14 cellular contexts compared by ENCODE assay signal in genomic region chr16:5738586-5738985, GRCh38.
"Had no signal": no experiment of that assay in that cellular context is flagged by ENCODE, and none has a peak within 500 bp of the region (broad histone marks: within the 10 kb centered on the region; RNA-seq: fewer than 3 reads in every experiment).

No MANE protein-coding gene starts in this region.

- DNase-seq: activated B cell treated with CpG ODN at 0.5 μM for 24 hours; activated CD4-positive, alpha-beta T cell treated with anti-CD3 and anti-CD28 coated beads, Interleukin-2, amount 10 ng/mL, durations not matched to agents 24 days and 14 days; activated CD8-positive, alpha-beta memory T cell treated with anti-CD3 and anti-CD28 coated beads, Interleukin-2, amount 50 U/mL, for 4 hours; activated CD8-positive, alpha-beta T cell treated with anti-CD3 and anti-CD28 coated beads, Interleukin-2, amount 10 ng/mL, durations not matched to agents 7 days and 5 days; activated effector memory CD4-positive, alpha-beta T cell treated with anti-CD3 and anti-CD28 coated beads, Interleukin-2, amount 50 U/mL, for 16 hours; activated T-cell treated with anti-CD3 and anti-CD28 coated beads, Interleukin-2, amount 50 U/mL, for 48 hours; caudate nucleus; erythroblast; kidney; naive thymus-derived CD4-positive, alpha-beta T cell; ovary had no signal

- ATAC-seq: activated CD8-positive, alpha-beta T cell treated with anti-CD3 and anti-CD28 coated beads, Interleukin-2, amount 10 ng/mL, durations not matched to agents 7 days and 5 days; activated naive CD4-positive, alpha-beta T cell treated with anti-CD3 and anti-CD28 coated beads, Interleukin-2, amount 50 U/mL, for 72 hours; gastroesophageal sphincter; naive thymus-derived CD4-positive, alpha-beta T cell; stimulated activated effector memory CD8-positive, alpha-beta T cell treated with anti-CD3 and anti-CD28 coated beads, Interleukin-12 subunit alpha, Interleukin-12 subunit beta, amount 100 ng/mL, for 72 hours had no signal

- H3K36me3 Mint-ChIP-seq: naive thymus-derived CD4-positive, alpha-beta T cell; stimulated activated effector memory CD8-positive, alpha-beta T cell treated with anti-CD3 and anti-CD28 coated beads, Interleukin-12 subunit alpha, Interleukin-12 subunit beta, amount 100 ng/mL, for 72 hours had no signal

- H3K4me3 Mint-ChIP-seq: activated B cell treated with CpG ODN at 0.5 μM for 24 hours; activated CD4-positive, alpha-beta T cell treated with anti-CD3 and anti-CD28 coated beads, Interleukin-2, amount 10 ng/mL, durations not matched to agents 24 days and 14 days; activated CD8-positive, alpha-beta T cell treated with anti-CD3 and anti-CD28 coated beads, Interleukin-2, amount 10 ng/mL, durations not matched to agents 7 days and 5 days; naive thymus-derived CD4-positive, alpha-beta T cell; stimulated activated effector memory CD8-positive, alpha-beta T cell treated with anti-CD3 and anti-CD28 coated beads, Interleukin-12 subunit alpha, Interleukin-12 subunit beta, amount 100 ng/mL, for 72 hours had no signal

- H3K27ac Mint-ChIP-seq: activated B cell treated with CpG ODN at 0.5 μM for 24 hours; activated CD4-positive, alpha-beta T cell treated with anti-CD3 and anti-CD28 coated beads, Interleukin-2, amount 10 ng/mL, durations not matched to agents 24 days and 14 days; activated CD8-positive, alpha-beta T cell treated with anti-CD3 and anti-CD28 coated beads, Interleukin-2, amount 10 ng/mL, durations not matched to agents 7 days and 5 days; activated naive CD4-positive, alpha-beta T cell treated with anti-CD3 and anti-CD28 coated beads, Interleukin-2, amount 50 U/mL, for 72 hours; naive thymus-derived CD4-positive, alpha-beta T cell; stimulated activated effector memory CD8-positive, alpha-beta T cell treated with anti-CD3 and anti-CD28 coated beads, Interleukin-12 subunit alpha, Interleukin-12 subunit beta, amount 100 ng/mL, for 72 hours had no signal

- H3K27me3 Mint-ChIP-seq: activated B cell treated with CpG ODN at 0.5 μM for 24 hours; activated CD4-positive, alpha-beta T cell treated with anti-CD3 and anti-CD28 coated beads, Interleukin-2, amount 10 ng/mL, durations not matched to agents 24 days and 14 days had no signal

- H3K4me1 Mint-ChIP-seq: activated B cell treated with CpG ODN at 0.5 μM for 24 hours; activated CD4-positive, alpha-beta T cell treated with anti-CD3 and anti-CD28 coated beads, Interleukin-2, amount 10 ng/mL, durations not matched to agents 24 days and 14 days; naive thymus-derived CD4-positive, alpha-beta T cell; stimulated activated effector memory CD8-positive, alpha-beta T cell treated with anti-CD3 and anti-CD28 coated beads, Interleukin-12 subunit alpha, Interleukin-12 subunit beta, amount 100 ng/mL, for 72 hours had no signal
